1 cellular context compared by ENCODE assay signal in the genomic region with DNA sequence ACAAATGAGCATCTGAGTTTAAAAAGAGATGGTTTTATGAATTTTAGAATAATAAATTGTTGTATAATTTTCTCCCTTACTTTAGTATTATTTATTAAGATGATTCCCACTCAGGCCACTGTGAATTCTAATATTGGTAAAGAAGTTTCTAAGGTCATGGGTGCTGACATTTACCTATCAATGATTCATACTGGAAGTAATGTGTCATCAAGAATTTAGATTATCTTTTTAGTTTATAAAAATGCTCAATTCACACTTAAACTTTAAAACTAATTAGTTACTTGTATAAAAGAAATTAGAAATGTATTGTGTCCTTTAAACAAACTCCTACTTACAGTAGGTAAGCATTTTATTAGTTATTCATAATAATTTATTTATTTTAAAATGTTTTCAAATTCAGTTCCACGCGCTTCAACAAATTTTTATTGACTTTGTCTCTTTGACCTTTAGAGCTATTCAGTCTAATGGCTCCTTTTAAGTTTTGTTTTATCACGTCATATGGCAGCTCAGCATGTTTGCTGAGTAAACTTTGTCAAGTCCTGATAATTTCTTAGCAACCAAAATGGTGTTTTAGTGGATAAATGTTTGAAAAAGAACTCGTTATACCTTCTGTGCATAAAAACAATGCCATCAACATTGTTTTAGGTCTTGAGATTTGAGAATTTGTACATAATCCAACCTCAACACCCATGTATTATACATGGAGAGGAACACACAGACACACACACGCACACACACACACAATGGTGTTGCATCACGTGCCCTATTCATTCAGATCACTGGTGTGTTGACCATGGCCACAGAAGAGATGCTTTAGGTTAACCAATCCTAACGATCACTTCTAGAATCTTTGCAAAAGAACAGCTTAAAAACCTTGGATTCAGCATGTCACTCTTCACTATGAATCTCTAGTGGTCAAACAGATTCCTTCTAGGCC.
TF ChIP-seq lines count a peak whose summit lies in the region.

No MANE protein-coding gene starts in this region.

TF ChIP-seq in HCT116, 20 proteins besides CTCF, POLR2A, EP300 and RAD21:
- peak; percentile 38; the same call in 1 of the 2 replicates for TF ChIP-seq FOSL1 (IDR thresholded peaks at IDR 0.05; ENCODE audit: low read depth)
- no peak for TF ChIP-seq EGR1 (IDR thresholded peaks at IDR 0.05; ENCODE audit: low read depth)
